13 cellular contexts compared by ENCODE assay signal in genomic region chr1:116559304-116559761, GRCh38. TPM values are rescaled to one million over a fixed set of nuclear protein-coding genes. Genes with fewer than 3 reads are reported as not detected.
A peak's percentile ranks its signal among the peaks of the same experiment; 100 is the strongest.
DNase-seq lines count a peak whose midpoint lies in the region; ATAC-seq and TF ChIP-seq lines count a peak whose summit lies in the region.
"Had no signal": no experiment of that assay in that cellular context is flagged by ENCODE, and none has a peak within 500 bp of the region (broad histone marks: within the 10 kb centered on the region; RNA-seq: fewer than 3 reads in every experiment).

No MANE protein-coding gene starts in this region.

- in situ Hi-C loops in GM18951 (cut with MboI; ENCODE audit: low sequenced_read_pairs, unreplicated experiment), result no loop called here

- TF ChIP-seq POLR2A in GM18951 (IDR thresholded peaks at IDR 0.05; ENCODE audit: extremely low read depth, insufficient read depth, insufficient read length), result peak; percentile 37

- ATAC-seq in HG02623 (IDR thresholded peaks at IDR 0.05; ENCODE audit: unreplicated experiment) (peak; percentile 41), sciatic nerve (no peak)
- ATAC-seq: stimulated activated naive CD8-positive, alpha-beta T cell treated with anti-CD3 and anti-CD28 coated beads, Interleukin-15, Interleukin-2, amounts not matched to agents 100 U/mL and 50 U/mL, for 24 hours had no signal

- H3K36me3 ChIP-seq in BLaER1 treated with 17β-estradiol and CSF1 and Interleukin-3, amounts not matched to agents 10 nM and 100 nM, result peaks cover 11 to 61% (median 44%) of the 10 kb centered on the region in 11 experiments; a peak in 21 of 22 replicates
- peaks cover 22% of the 10 kb centered on the region for H3K36me3 ChIP-seq in KOPT-K1 (ENCODE audit: insufficient read depth, low read length)
- H3K36me3 ChIP-seq: SJSA1 had no signal

- no peaks in the 10 kb centered on the region for H3K27me3 ChIP-seq in BLaER1 treated with 17β-estradiol and CSF1 and Interleukin-3, amounts not matched to agents 10 nM and 100 nM
- H3K27me3 ChIP-seq: SJSA1 had no signal

- intact Hi-C loops in sciatic nerve (cut with DNase I), result no loop called here

- H3K4me2 ChIP-seq in BLaER1 treated with 17β-estradiol and CSF1 and Interleukin-3, amounts not matched to agents 10 nM and 100 nM, result peak overlapping the region; percentile 68 to 94 (median 86)

- H3K9me3 ChIP-seq in BLaER1 treated with 17β-estradiol and CSF1 and Interleukin-3, amounts not matched to agents 10 nM and 100 nM (replicated peaks in 1 of 11), result peaks cover 14 to 23% (median 20%) of the 10 kb centered on the region in 11 experiments; a peak in 21 of 22 replicates
- H3K9me3 ChIP-seq in KOPT-K1 (ENCODE audit: insufficient read depth, low read length, poor library complexity, severe bottlenecking), result peaks cover 23% of the 10 kb centered on the region
- H3K9me3 ChIP-seq: SJSA1 had no signal

- peaks cover 70 to 94% (median 87%) of the 10 kb centered on the region in 10 experiments for H3K4me1 ChIP-seq in BLaER1 treated with 17β-estradiol and CSF1 and Interleukin-3, amounts not matched to agents 10 nM and 100 nM

- H3K9ac ChIP-seq in BLaER1 treated with 17β-estradiol and CSF1 and Interleukin-3, amounts not matched to agents 10 nM and 100 nM, result peak overlapping the region; percentile 4 to 77 (median 70); a peak in 20 of 22 replicates

- H4K20me1 ChIP-seq in BLaER1 treated with 17β-estradiol and CSF1 and Interleukin-3, amounts not matched to agents 10 nM and 100 nM, result peaks cover 5 to 61% (median 39%) of the 10 kb centered on the region in 11 experiments; a peak in 19 of 22 replicates

- H3K27ac ChIP-seq in BLaER1 treated with 17β-estradiol and CSF1 and Interleukin-3, amounts not matched to agents 10 nM and 100 nM, result peak overlapping the region; percentile 48 to 88 (median 86); a peak in 21 of 22 replicates
- H3K27ac ChIP-seq in KOPT-K1 (ENCODE audit: low read depth, low read length, poor library complexity, severe bottlenecking), result peak overlapping the region; percentile 14
- H3K27ac ChIP-seq: SJSA1 had no signal

- DNase-seq in sciatic nerve (ENCODE audit: low spot score) (no peak), hepatic stellate cell (ENCODE audit: low spot score) (no peak), NCI-H524 treated with DMSO at 0.1 percent for 48 hours (lab: John Stamatoyannopoulos, UW) (no peak), SK-N-DZ (ENCODE audit: low spot score) (no peak)
- DNase-seq: activated CD8-positive, alpha-beta memory T cell treated with anti-CD3 and anti-CD28 coated beads, Interleukin-2, amount 50 U/mL, for 48 hours; NCI-H2029; stimulated activated CD4-positive, alpha-beta T cell treated with anti-CD3 and anti-CD28 coated beads, Interleukin-12 subunit alpha, Interleukin-12 subunit beta, amount 100 ng/mL, for 4 hours; stimulated activated naive CD8-positive, alpha-beta T cell treated with anti-CD3 and anti-CD28 coated beads, Interleukin-15, Interleukin-2, amounts not matched to agents 100 U/mL and 50 U/mL, for 24 hours had no signal

- H3K4me3 ChIP-seq in BLaER1 treated with 17β-estradiol and CSF1 and Interleukin-3, amounts not matched to agents 10 nM and 100 nM, result peak overlapping the region in 4 of 10 experiments; percentile 24 to 37 (median 30); a peak in 6 of 20 replicates
- H3K4me3 ChIP-seq: SJSA1 had no signal

RNA-seq across cellular contexts. Expression of gene CD58, which starts 11.5 kb away (rescaled TPM):
- total RNA-seq in sciatic nerve, result 21.3 TPM
- polyA plus RNA-seq in SK-N-DZ (2014; cell fraction: cytosol; rRNA removed), result 11.0 and 11.1 TPM in 2 replicates
- polyA plus RNA-seq in SK-N-DZ (2014; cell fraction: nucleus; rRNA removed), result 4.0 and 7.0 TPM in 2 replicates
